ENCODE assay signal across 24 cellular contexts in the genomic region with DNA sequence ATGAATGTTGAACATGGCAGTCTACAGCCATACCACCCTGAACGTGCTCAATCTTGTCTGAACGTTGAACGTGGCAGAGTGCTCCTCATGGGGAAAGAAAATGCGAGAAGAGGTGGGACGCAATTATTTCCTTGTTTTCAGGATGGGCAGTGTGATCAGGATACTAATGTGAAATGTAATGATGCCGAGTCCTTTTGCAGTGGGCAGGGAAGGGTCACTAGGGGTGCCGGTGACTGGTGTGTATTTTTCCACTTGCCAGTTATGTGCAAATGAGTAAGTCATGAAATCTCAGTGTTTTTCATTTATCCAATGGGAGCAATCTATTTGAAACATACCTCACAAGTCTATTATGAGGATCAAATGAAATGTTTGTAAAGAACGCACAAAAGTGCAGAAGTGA.
A peak's percentile ranks its signal among the peaks of the same experiment; 100 is the strongest.
DNase-seq lines count a peak whose midpoint lies in the region; ATAC-seq, FAIRE-seq and TF ChIP-seq lines count a peak whose summit lies in the region.
"Had no signal": no experiment of that assay in that cellular context is flagged by ENCODE, and none has a peak within 500 bp of the region (broad histone marks: within the 10 kb centered on the region; RNA-seq: fewer than 3 reads in every experiment).

No MANE protein-coding gene starts in this region.

- TF ChIP-seq CTCF in bronchial epithelial cell (IDR thresholded peaks at IDR 0.05; ENCODE audit: insufficient read depth, low read length, severe bottlenecking) = no peak
- TF ChIP-seq CTCF in thyroid gland (IDR thresholded peaks at IDR 0.05) = no peak

- intact Hi-C loops in activated CD4-positive, alpha-beta T cell treated with anti-CD3 and anti-CD28 coated beads, Interleukin-2, amount 10 ng/mL, durations not matched to agents 24 days and 14 days (cut with micrococcal nuclease) = loop anchor here (10.0 kb wide), 1 partner anchor 151 kb away; no protein-coding TSS in a partner anchor
- intact Hi-C loops in thyroid gland (cut with DNase I) = loop anchor here (10.0 kb wide), 2 partner anchors 89 to 121 kb away; a partner anchor contains a TSS

- TF ChIP-seq POLR2A in thyroid gland (IDR thresholded peaks at IDR 0.05) = no peak

- WGBS in thyroid gland, 2 donors = 34 to 47% methylated on average over 8 of the region's 8 CpGs

- H3K4me3 ChIP-seq in bronchial epithelial cell (ENCODE audit: low read depth, low read length) (no peak overlapping the region), thyroid gland (replicated peaks in 1 of 3) (no peak overlapping the region)
- H3K4me3 ChIP-seq: BLaER1 treated with 17β-estradiol and CSF1 and Interleukin-3, amounts not matched to agents 10 nM and 100 nM; GM23338 had no signal

- no peak overlapping the region for H3K4me3 Mint-ChIP-seq in activated CD4-positive, alpha-beta T cell treated with anti-CD3 and anti-CD28 coated beads, Interleukin-2, amount 10 ng/mL, durations not matched to agents 24 days and 14 days
- H3K4me3 Mint-ChIP-seq: CD4-positive, alpha-beta memory T cell; GM23338 had no signal

- H3K4me1 ChIP-seq in thyroid gland = peaks cover 32 to 37% of the 10 kb centered on the region in 2 donors

- ATAC-seq in SK-N-SH treated with all-trans-retinoic acid at 6 μM for 48 hours = no peak
- ATAC-seq: GM23338, HCT116, PC-3 had no signal

- in situ Hi-C loops in KBM-7 (cut with MboI; ENCODE audit: low pct_unique_long_range_greater_than_20kb, low sequenced_read_pairs) = no loop called here

- H3K36me3 ChIP-seq in bronchial epithelial cell (ENCODE audit: control insufficient read depth, insufficient read depth, low read length) (no peaks in the 10 kb centered on the region), thyroid gland (no peaks in the 10 kb centered on the region)
- H3K36me3 ChIP-seq: BLaER1 treated with 17β-estradiol and CSF1 and Interleukin-3, amounts not matched to agents 10 nM and 100 nM had no signal

- no peaks in the 10 kb centered on the region for H3K9me3 ChIP-seq in thyroid gland
- H3K9me3 ChIP-seq: BLaER1 treated with 17β-estradiol and CSF1 and Interleukin-3, amounts not matched to agents 10 nM and 100 nM had no signal

- DNase-seq in activated CD4-positive, alpha-beta T cell treated with anti-CD3 and anti-CD28 coated beads, Interleukin-2, amount 10 ng/mL, durations not matched to agents 24 days and 14 days = peak; percentile 51
- DNase-seq in activated CD4-positive, alpha-beta T cell treated with anti-CD3 and anti-CD28 coated beads for 4 hours = no peak
- peak; percentile 46 for DNase-seq in KBM-7
- DNase-seq in bronchial epithelial cell (ENCODE audit: low read depth) = peak; percentile 33
- no peak for DNase-seq in thyroid gland
- no peak for DNase-seq in EL
- no peak for DNase-seq in COR-L47 (lab: John Stamatoyannopoulos, UW)
- DNase-seq: Calu3; CD4-positive, alpha-beta memory T cell; IMR-90; NCI-H1105 treated with DMSO at 0.1 percent for 48 hours; NCI-H1694; NCI-H446; NCI-H526; PC-3; RPMI8226; SHP77; SW 1271 had no signal

- H3K9me3 Mint-ChIP-seq in activated CD4-positive, alpha-beta T cell treated with anti-CD3 and anti-CD28 coated beads, Interleukin-2, amount 10 ng/mL, durations not matched to agents 24 days and 14 days = no peaks in the 10 kb centered on the region
- H3K9me3 Mint-ChIP-seq: CD4-positive, alpha-beta memory T cell; GM23338 had no signal

- peak overlapping the region in 2 of 3 donors; percentile 8 to 41 for H3K27ac ChIP-seq in thyroid gland
- H3K27ac ChIP-seq: BLaER1 treated with 17β-estradiol and CSF1 and Interleukin-3, amounts not matched to agents 10 nM and 100 nM had no signal

- peaks cover 16% of the 10 kb centered on the region for H3K27me3 Mint-ChIP-seq in activated CD4-positive, alpha-beta T cell treated with anti-CD3 and anti-CD28 coated beads, Interleukin-2, amount 10 ng/mL, durations not matched to agents 24 days and 14 days

- no peaks in the 10 kb centered on the region for H3K27me3 ChIP-seq in bronchial epithelial cell (ENCODE audit: control insufficient read depth, insufficient read depth, low read length)
- no peaks in the 10 kb centered on the region for H3K27me3 ChIP-seq in thyroid gland
- H3K27me3 ChIP-seq: BLaER1 treated with 17β-estradiol and CSF1 and Interleukin-3, amounts not matched to agents 10 nM and 100 nM had no signal

- no peaks in the 10 kb centered on the region for H3K36me3 Mint-ChIP-seq in activated CD4-positive, alpha-beta T cell treated with anti-CD3 and anti-CD28 coated beads, Interleukin-2, amount 10 ng/mL, durations not matched to agents 24 days and 14 days (ENCODE audit: low read depth)
- H3K36me3 Mint-ChIP-seq: CD4-positive, alpha-beta memory T cell had no signal

- FAIRE-seq in bronchial epithelial cell (lab: Jason Lieb, UNC) = peak; percentile 81
- FAIRE-seq: GM12892, HTR-8/SVneo had no signal

- H3K27ac Mint-ChIP-seq in activated CD4-positive, alpha-beta T cell treated with anti-CD3 and anti-CD28 coated beads, Interleukin-2, amount 10 ng/mL, durations not matched to agents 24 days and 14 days = no peak overlapping the region
- H3K27ac Mint-ChIP-seq: GM23338 had no signal

- peaks cover 1% of the 10 kb centered on the region for H3K4me1 Mint-ChIP-seq in activated CD4-positive, alpha-beta T cell treated with anti-CD3 and anti-CD28 coated beads, Interleukin-2, amount 10 ng/mL, durations not matched to agents 24 days and 14 days

TF ChIP-seq in SK-N-SH treated with all-trans-retinoic acid at 6 μM for 48 hours, 23 proteins besides CTCF, POLR2A, EP300 and RAD21:
- no peak for TF ChIP-seq ZFP30 (CRISPR knock-in tag; IDR thresholded peaks at IDR 0.05)
- no peak for TF ChIP-seq GLIS3 (CRISPR knock-in tag; IDR thresholded peaks at IDR 0.05)
- no peak for TF ChIP-seq BACH2 (CRISPR knock-in tag; IDR thresholded peaks at IDR 0.05; ENCODE audit: borderline replicate concordance)
- TF ChIP-seq ZNF565 (CRISPR knock-in tag; conservative IDR thresholded peaks at IDR 0.05; ENCODE audit: low read depth) = no peak
- no peak for TF ChIP-seq ZNF70 (CRISPR knock-in tag; IDR thresholded peaks at IDR 0.05)
- TF ChIP-seq, protein P1, sequence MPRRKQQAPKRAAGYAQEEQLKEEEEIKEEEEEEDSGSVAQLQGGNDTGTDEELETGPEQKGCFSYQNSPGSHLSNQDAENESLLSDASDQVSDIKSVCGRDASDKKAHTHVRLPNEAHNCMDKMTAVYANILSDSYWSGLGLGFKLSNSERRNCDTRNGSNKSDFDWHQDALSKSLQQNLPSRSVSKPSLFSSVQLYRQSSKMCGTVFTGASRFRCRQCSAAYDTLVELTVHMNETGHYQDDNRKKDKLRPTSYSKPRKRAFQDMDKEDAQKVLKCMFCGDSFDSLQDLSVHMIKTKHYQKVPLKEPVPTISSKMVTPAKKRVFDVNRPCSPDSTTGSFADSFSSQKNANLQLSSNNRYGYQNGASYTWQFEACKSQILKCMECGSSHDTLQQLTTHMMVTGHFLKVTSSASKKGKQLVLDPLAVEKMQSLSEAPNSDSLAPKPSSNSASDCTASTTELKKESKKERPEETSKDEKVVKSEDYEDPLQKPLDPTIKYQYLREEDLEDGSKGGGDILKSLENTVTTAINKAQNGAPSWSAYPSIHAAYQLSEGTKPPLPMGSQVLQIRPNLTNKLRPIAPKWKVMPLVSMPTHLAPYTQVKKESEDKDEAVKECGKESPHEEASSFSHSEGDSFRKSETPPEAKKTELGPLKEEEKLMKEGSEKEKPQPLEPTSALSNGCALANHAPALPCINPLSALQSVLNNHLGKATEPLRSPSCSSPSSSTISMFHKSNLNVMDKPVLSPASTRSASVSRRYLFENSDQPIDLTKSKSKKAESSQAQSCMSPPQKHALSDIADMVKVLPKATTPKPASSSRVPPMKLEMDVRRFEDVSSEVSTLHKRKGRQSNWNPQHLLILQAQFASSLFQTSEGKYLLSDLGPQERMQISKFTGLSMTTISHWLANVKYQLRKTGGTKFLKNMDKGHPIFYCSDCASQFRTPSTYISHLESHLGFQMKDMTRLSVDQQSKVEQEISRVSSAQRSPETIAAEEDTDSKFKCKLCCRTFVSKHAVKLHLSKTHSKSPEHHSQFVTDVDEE (CRISPR knock-in tag; IDR thresholded peaks at IDR 0.05) = no peak
- no peak for TF ChIP-seq ESRRG (CRISPR knock-in tag; IDR thresholded peaks at IDR 0.05)

Comparison
In these comparisons a context has a peak if more than half of its experiments do, and no peak if none do; other contexts are left out.
1. DNase-seq: peak in activated CD4-positive, alpha-beta T cell treated with anti-CD3 and anti-CD28 coated beads, Interleukin-2, amount 10 ng/mL, durations not matched to agents 24 days and 14 days (single experiment), KBM-7 (single experiment) and bronchial epithelial cell (single experiment); none in activated CD4-positive, alpha-beta T cell treated with anti-CD3 and anti-CD28 coated beads for 4 hours (0 of 2), thyroid gland (0 of 2), EL (single experiment) and COR-L47 (single experiment).